In genomic region chrX:150574824-150575409, GRCh38 we compare ENCODE assay signal across 8 cellular contexts.
DNase-seq lines count a peak whose midpoint lies in the region; ATAC-seq and TF ChIP-seq lines count a peak whose summit lies in the region.

No MANE protein-coding gene starts in this region.

- H4K20me1 ChIP-seq in MM.1S (ENCODE audit: insufficient read depth, low read length) = no peaks in the 10 kb centered on the region

- no peaks in the 10 kb centered on the region for H3K9me2 ChIP-seq in MM.1S (replicated peaks; ENCODE audit: insufficient read depth, low read length)

- H3K4me1 ChIP-seq in MM.1S (ENCODE audit: low read length) = peaks cover 31% of the 10 kb centered on the region

- no peaks in the 10 kb centered on the region for H3K9me3 ChIP-seq in MM.1S (replicated peaks; ENCODE audit: insufficient read depth, low read length)

- peaks cover 42% of the 10 kb centered on the region for H3K4me1 Mint-ChIP-seq in memory B cell

- peak overlapping the region; percentile 68 for H3K27ac Mint-ChIP-seq in memory B cell

- H3K9ac ChIP-seq in MM.1S (ENCODE audit: low read length) = peak overlapping the region; percentile 43; the same call in 1 of the 2 replicates

- no peaks in the 10 kb centered on the region for H3K36me3 Mint-ChIP-seq in memory B cell

- H3K4me3 Mint-ChIP-seq in memory B cell = peak overlapping the region; percentile 63

- H3K9me3 Mint-ChIP-seq in memory B cell = no peaks in the 10 kb centered on the region

- H3K36me3 ChIP-seq in MM.1S (replicated peaks; ENCODE audit: insufficient read depth, low read length) = no peaks in the 10 kb centered on the region

- H3K79me2 ChIP-seq in MM.1S (ENCODE audit: low read length) = peaks cover 79% of the 10 kb centered on the region

- DNase-seq in MM.1S (peak; percentile 75), memory B cell (ENCODE audit: low spot score in 2 of 2) (no peak), GF-D8 (lab: John Stamatoyannopoulos, UW) (no peak), NCI-H1092 treated with DMSO at 0.1 percent for 48 hours (lab: John Stamatoyannopoulos, UW) (no peak), NCI-H1092 (lab: John Stamatoyannopoulos, UW) (no peak)

- peak overlapping the region; percentile 73 for H3K4me2 ChIP-seq in MM.1S (ENCODE audit: low read depth, low read length)

- H2AFZ ChIP-seq in MM.1S (ENCODE audit: low read length) = peak overlapping the region; percentile 23; the same call in 1 of the 2 replicates

- no peak for TF ChIP-seq CTCF in MM.1S (IDR thresholded peaks at IDR 0.05; ENCODE audit: low read length)

- ATAC-seq in GM18498 (IDR thresholded peaks at IDR 0.05; ENCODE audit: unreplicated experiment) (peak; percentile 63), GM21576 (IDR thresholded peaks at IDR 0.05; ENCODE audit: unreplicated experiment) (peak; percentile 67), memory B cell (ENCODE audit: low read depth) (peak; percentile 71), HG02840 (IDR thresholded peaks at IDR 0.05; ENCODE audit: low FRiP score, unreplicated experiment) (no peak)

- H3K27me3 ChIP-seq in MM.1S (replicated peaks; ENCODE audit: insufficient read depth, low read length) = no peaks in the 10 kb centered on the region

- H3F3A ChIP-seq in MM.1S (ENCODE audit: insufficient read depth, low read length) = peaks cover 14% of the 10 kb centered on the region

- H3K27ac ChIP-seq in MM.1S (ENCODE audit: low read length) = peak overlapping the region; percentile 76

- H3K27me3 Mint-ChIP-seq in memory B cell = no peaks in the 10 kb centered on the region

- H3K4me3 ChIP-seq in MM.1S (ENCODE audit: low read length) = peak overlapping the region; percentile 51
